Comparison of ENCODE assay signal across 6 cellular contexts in genomic region chr2:207719008-207719407, GRCh38.
"Had no signal": no experiment of that assay in that cellular context is flagged by ENCODE, and none has a peak within 500 bp of the region (broad histone marks: within the 10 kb centered on the region; RNA-seq: fewer than 3 reads in every experiment).

No MANE protein-coding gene starts in this region.

- H3K27ac Mint-ChIP-seq: IgD-negative memory B cell had no signal

- FAIRE-seq: HTR-8/SVneo, K562 had no signal

- H3K4me3 ChIP-seq: K562 had no signal

- H3K9me3 Mint-ChIP-seq: IgD-negative memory B cell had no signal

- DNase-seq: IMR-90, KBM-7 had no signal

- H3K36me3 Mint-ChIP-seq: IgD-negative memory B cell had no signal

- ATAC-seq: K562 had no signal

- H3K4me3 Mint-ChIP-seq: IgD-negative memory B cell had no signal

- H3K27ac ChIP-seq: HL-60 had no signal

- H3K27me3 Mint-ChIP-seq: IgD-negative memory B cell had no signal
